In genomic region chr12:54016478-54016964, GRCh38 we compare ENCODE assay signal across 1 cellular context.
TF ChIP-seq lines count a peak whose summit lies in the region.

No MANE protein-coding gene starts in this region.

TF ChIP-seq in HEK293, 187 proteins besides CTCF, POLR2A, EP300 and RAD21 (continued from another document and continues in another):
- TF ChIP-seq REST (tag by site-specific recombination; IDR thresholded peaks at IDR 0.05) (no peak), OVOL3 (tag by site-specific recombination; IDR thresholded peaks at IDR 0.05) (no peak), TRIM28 (IDR thresholded peaks at IDR 0.05; ENCODE audit: borderline replicate concordance, low read length) (no peak), ZNF140 (tag by site-specific recombination; IDR thresholded peaks at IDR 0.05) (no peak), ZNF610 (tag by site-specific recombination; IDR thresholded peaks at IDR 0.05; ENCODE audit: borderline replicate concordance) (no peak), FEZF1 (tag by site-specific recombination; IDR thresholded peaks at IDR 0.05) (peak; percentile 32; the same call in 1 of the 2 replicates), ZNF24 (tag by site-specific recombination; IDR thresholded peaks at IDR 0.05) (no peak), ZNF174 (tag by site-specific recombination; IDR thresholded peaks at IDR 0.05) (no peak), ZNF354C (tag by site-specific recombination; IDR thresholded peaks at IDR 0.05; ENCODE audit: borderline replicate concordance, low read depth) (no peak), ZEB2 (tag by site-specific recombination; IDR thresholded peaks at IDR 0.05) (peak; percentile 28; the same call in 1 of the 2 replicates), ZNF335 (tag by site-specific recombination; conservative IDR thresholded peaks at IDR 0.05) (no peak), ZNF146 (tag by site-specific recombination; IDR thresholded peaks at IDR 0.05) (no peak), ZNF211 (tag by site-specific recombination; IDR thresholded peaks at IDR 0.05; ENCODE audit: low read depth) (no peak), ZNF623 (tag by site-specific recombination; IDR thresholded peaks at IDR 0.05) (no peak), ZBTB26 (tag by site-specific recombination; optimal IDR thresholded peaks at IDR 0.05) (no peak), ZNF521 (tag by site-specific recombination; IDR thresholded peaks at IDR 0.05) (no peak), ZNF404 (tag by site-specific recombination; IDR thresholded peaks at IDR 0.05) (no peak), ZIC2 (tag by site-specific recombination; IDR thresholded peaks at IDR 0.05) (no peak), MEIS1 (CRISPR knock-in tag; IDR thresholded peaks at IDR 0.05; ENCODE audit: borderline replicate concordance) (no peak), ZNF501 (tag by site-specific recombination; IDR thresholded peaks at IDR 0.05) (no peak), KLF1 (tag by site-specific recombination; IDR thresholded peaks at IDR 0.05) (0 out of 2 replicates have a peak, but pooled peaks have one; percentile 16), ZNF792 (tag by site-specific recombination; IDR thresholded peaks at IDR 0.05) (no peak), ZNF239 (tag by site-specific recombination; IDR thresholded peaks at IDR 0.05) (no peak), GFI1B (tag by site-specific recombination; IDR thresholded peaks at IDR 0.05) (no peak), OSR2 (tag by site-specific recombination; IDR thresholded peaks at IDR 0.05) (no peak), ZNF248 (tag by site-specific recombination; IDR thresholded peaks at IDR 0.05) (no peak), ZNF707 (tag by site-specific recombination; IDR thresholded peaks at IDR 0.05) (no peak), ZNF324 (tag by site-specific recombination; IDR thresholded peaks at IDR 0.05) (no peak), ZNF529 (tag by site-specific recombination; IDR thresholded peaks at IDR 0.05; ENCODE audit: insufficient replicate concordance) (no peak), GLIS1 (tag by site-specific recombination; IDR thresholded peaks at IDR 0.05) (no peak), ZNF830 (tag by site-specific recombination; IDR thresholded peaks at IDR 0.05; ENCODE audit: low read depth) (no peak), ZNF48 (tag by site-specific recombination; IDR thresholded peaks at IDR 0.05) (no peak), SALL2 (tag by site-specific recombination; IDR thresholded peaks at IDR 0.05; ENCODE audit: borderline replicate concordance) (no peak), ZNF175 (tag by site-specific recombination; IDR thresholded peaks at IDR 0.05) (no peak), PRDM2 (tag by site-specific recombination; IDR thresholded peaks at IDR 0.05; ENCODE audit: borderline replicate concordance) (no peak)
- TF ChIP-seq, protein P1, sequence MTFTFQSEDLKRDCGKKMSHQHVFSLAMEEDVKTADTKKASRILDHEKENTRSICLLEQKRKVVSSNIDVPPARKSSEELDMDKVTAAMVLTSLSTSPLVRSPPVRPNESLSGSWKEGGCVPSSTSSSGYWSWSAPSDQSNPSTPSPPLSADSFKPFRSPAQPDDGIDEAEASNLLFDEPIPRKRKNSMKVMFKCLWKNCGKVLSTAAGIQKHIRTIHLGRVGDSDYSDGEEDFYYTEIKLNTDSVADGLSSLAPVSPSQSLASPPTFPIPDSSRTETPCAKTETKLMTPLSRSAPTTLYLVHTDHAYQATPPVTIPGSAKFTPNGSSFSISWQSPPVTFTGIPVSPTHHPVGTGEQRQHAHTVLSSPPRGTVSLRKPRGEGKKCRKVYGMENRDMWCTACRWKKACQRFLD (tag by site-specific recombination; IDR thresholded peaks at IDR 0.05) = no peak
- TF ChIP-seq, protein P2, sequence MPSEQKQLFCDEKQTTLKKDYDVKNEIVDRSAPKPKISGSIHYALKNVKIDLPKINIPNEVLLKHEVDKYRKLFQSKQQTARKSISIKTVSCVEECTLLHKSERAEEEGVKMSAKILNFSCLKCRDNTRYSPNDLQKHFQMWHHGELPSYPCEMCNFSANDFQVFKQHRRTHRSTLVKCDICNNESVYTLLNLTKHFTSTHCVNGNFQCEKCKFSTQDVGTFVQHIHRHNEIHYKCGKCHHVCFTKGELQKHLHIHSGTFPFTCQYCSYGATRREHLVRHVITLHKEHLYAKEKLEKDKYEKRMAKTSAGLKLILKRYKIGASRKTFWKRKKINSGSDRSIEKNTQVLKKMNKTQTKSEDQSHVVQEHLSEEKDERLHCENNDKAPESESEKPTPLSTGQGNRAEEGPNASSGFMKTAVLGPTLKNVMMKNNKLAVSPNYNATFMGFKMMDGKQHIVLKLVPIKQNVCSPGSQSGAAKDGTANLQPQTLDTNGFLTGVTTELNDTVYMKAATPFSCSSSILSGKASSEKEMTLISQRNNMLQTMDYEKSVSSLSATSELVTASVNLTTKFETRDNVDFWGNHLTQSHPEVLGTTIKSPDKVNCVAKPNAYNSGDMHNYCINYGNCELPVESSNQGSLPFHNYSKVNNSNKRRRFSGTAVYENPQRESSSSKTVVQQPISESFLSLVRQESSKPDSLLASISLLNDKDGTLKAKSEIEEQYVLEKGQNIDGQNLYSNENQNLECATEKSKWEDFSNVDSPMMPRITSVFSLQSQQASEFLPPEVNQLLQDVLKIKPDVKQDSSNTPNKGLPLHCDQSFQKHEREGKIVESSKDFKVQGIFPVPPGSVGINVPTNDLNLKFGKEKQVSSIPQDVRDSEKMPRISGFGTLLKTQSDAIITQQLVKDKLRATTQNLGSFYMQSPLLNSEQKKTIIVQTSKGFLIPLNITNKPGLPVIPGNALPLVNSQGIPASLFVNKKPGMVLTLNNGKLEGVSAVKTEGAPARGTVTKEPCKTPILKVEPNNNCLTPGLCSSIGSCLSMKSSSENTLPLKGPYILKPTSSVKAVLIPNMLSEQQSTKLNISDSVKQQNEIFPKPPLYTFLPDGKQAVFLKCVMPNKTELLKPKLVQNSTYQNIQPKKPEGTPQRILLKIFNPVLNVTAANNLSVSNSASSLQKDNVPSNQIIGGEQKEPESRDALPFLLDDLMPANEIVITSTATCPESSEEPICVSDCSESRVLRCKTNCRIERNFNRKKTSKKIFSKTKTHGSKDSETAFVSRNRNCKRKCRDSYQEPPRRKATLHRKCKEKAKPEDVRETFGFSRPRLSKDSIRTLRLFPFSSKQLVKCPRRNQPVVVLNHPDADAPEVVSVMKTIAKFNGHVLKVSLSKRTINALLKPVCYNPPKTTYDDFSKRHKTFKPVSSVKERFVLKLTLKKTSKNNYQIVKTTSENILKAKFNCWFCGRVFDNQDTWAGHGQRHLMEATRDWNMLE (tag by site-specific recombination; conservative IDR thresholded peaks at IDR 0.05; ENCODE audit: low read depth) = no peak
- TF ChIP-seq, protein P3, sequence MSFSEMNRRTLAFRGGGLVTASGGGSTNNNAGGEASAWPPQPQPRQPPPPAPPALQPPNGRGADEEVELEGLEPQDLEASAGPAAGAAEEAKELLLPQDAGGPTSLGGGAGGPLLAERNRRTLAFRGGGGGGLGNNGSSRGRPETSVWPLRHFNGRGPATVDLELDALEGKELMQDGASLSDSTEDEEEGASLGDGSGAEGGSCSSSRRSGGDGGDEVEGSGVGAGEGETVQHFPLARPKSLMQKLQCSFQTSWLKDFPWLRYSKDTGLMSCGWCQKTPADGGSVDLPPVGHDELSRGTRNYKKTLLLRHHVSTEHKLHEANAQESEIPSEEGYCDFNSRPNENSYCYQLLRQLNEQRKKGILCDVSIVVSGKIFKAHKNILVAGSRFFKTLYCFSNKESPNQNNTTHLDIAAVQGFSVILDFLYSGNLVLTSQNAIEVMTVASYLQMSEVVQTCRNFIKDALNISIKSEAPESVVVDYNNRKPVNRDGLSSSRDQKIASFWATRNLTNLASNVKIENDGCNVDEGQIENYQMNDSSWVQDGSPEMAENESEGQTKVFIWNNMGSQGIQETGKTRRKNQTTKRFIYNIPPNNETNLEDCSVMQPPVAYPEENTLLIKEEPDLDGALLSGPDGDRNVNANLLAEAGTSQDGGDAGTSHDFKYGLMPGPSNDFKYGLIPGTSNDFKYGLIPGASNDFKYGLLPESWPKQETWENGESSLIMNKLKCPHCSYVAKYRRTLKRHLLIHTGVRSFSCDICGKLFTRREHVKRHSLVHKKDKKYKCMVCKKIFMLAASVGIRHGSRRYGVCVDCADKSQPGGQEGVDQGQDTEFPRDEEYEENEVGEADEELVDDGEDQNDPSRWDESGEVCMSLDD (tag by site-specific recombination; IDR thresholded peaks at IDR 0.05) = no peak
